Comparison of ENCODE assay signal across 8 cellular contexts in the genomic region with DNA sequence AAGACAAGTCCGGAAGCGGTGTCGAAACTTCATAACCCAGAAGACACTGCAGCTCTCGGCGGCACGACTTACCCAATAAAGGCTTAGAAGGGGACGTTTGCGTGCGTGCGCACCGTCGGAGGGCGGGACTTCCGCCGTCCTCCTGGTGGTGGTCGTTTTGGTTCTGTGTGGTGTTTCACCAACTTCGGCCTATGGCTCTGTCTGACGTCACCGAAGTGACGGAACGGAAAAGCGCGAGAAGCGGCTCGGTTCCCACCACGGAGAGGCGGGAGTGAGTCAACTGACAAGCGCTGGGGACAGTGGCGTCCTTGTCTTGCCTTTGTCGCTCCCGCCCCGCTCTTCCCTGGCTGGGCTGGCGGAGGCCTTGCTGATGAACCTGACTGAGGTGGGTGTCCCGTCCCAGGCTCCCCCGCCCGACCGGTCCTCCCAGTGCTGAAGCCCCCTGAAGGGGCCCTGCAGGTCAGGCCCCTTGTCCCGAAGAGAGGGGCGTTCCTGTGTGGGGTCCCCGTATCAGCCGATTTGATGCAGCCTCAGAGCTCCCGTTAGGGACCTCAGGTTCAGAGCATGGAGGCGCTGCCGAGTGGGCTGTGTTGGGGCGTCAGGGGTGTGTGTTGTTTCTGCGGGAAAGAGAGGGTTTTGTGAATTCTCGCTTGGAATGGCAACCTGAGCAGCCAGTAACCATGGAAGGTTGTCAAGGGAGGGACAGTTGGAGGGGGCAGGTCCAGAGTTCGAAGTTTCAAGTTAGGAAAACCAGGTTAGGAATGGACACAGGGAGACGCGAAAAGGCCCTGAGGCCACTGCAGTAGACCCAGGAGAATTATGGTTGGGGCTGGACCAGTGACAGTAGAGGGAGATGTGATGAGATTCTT. TPM values are rescaled to one million over a fixed set of nuclear protein-coding genes. Genes with fewer than 3 reads are reported as not detected.
DNase-seq lines count a peak whose midpoint lies in the region; ATAC-seq and TF ChIP-seq lines count a peak whose summit lies in the region.

TSS of gene ZNF548 (plus strand) at position 125 of the 869 bp plus-strand sequence. CDS start at position 371, 246 bp downstream.

- CTCF ChIA-PET in T-cell (lab: Charles Lee) = interaction anchor here (0.5 to 1.0 kb wide), 5 partner anchors 16 to 769 kb away, joined by 3 read pairs; partner anchors contain the start of gene ZNF416 (in 1 of the 2)

- H3K27ac ChIP-seq in adipose tissue (ENCODE audit: low read depth, low read length) = peak within 1 kb of the TSS; percentile 88

- TF ChIP-seq CTCF in GM12875 (IDR thresholded peaks at IDR 0.05; ENCODE audit: borderline replicate concordance, insufficient read depth, low read depth, low read length) = no peak
- TF ChIP-seq CTCF in type B pancreatic cell (conservative IDR thresholded peaks at IDR 0.05) = peak; percentile 57

- H3K4me1 Mint-ChIP-seq in T-cell (peaks cover 35 to 48% (median 41%) of the 10 kb centered on the region in 3 donors), type B pancreatic cell (ENCODE audit: unreplicated experiment) (peaks cover 12% of the 10 kb centered on the region)

- H3K27me3 Mint-ChIP-seq in T-cell (no peaks in the 10 kb centered on the region), type B pancreatic cell (no peaks in the 10 kb centered on the region)

- WGBS in adipose tissue, 3 donors = 0 to 1% (median 0%) methylated on average over 50 of the region's 50 CpGs

- peak within 1 kb of the TSS; percentile 75 for H3K4me3 ChIP-seq in GM12875 (ENCODE audit: low read depth, low read length)

- POLR2A ChIA-PET in T-cell (lab: Charles Lee) = interaction anchor here in 1 of 2 donors (0.6 kb wide), 1 partner anchor 93 kb away, joined by 7 read pairs; no protein-coding TSS in a partner anchor

- peak within 1 kb of the TSS; percentile 95 to 98 (median 97) for H3K4me3 Mint-ChIP-seq in T-cell
- H3K4me3 Mint-ChIP-seq in type B pancreatic cell = peak within 1 kb of the TSS; percentile 97

- H3K27ac Mint-ChIP-seq in T-cell (peak within 1 kb of the TSS; percentile 92 to 97), type B pancreatic cell (peak within 1 kb of the TSS; percentile 98)

- peak; percentile 97 for DNase-seq in NCI-H1436 treated with DMSO at 0.1 percent for 48 hours (lab: John Stamatoyannopoulos, UW)
- peak; percentile 83 to 99 (median 97) for DNase-seq in T-cell
- DNase-seq in cardiac septum (ENCODE audit: low spot score) = peak; percentile 95
- peak; percentile 99 for DNase-seq in pons (ENCODE audit: low spot score)
- peak; percentile 96 for DNase-seq in type B pancreatic cell (ENCODE audit: extremely low spot score, unreplicated experiment)

- H3K36me3 Mint-ChIP-seq in T-cell (peaks cover 40% of the 10 kb centered on the region), type B pancreatic cell (peaks cover 31% of the 10 kb centered on the region)

- intact Hi-C loops in cardiac septum (cut with DNase I) = loop anchor here (2.0 to 5.0 kb wide), 2 partner anchors 27 to 38 kb away; partner anchors contain the start of genes TRAPPC2B, ZNF304 and ZNF547

- H3K9me3 Mint-ChIP-seq in T-cell (peaks cover 12 to 18% (median 13%) of the 10 kb centered on the region in 3 donors), type B pancreatic cell (no peaks in the 10 kb centered on the region)

- ATAC-seq in HG02798 (IDR thresholded peaks at IDR 0.05; ENCODE audit: poor library complexity, unreplicated experiment) = peak; percentile 99
- ATAC-seq in T-cell (replicated peaks in 1 of 4) = peak; percentile 97 to 100 (median 100)

RNA-seq across cellular contexts. Expression of gene ZNF548, which starts in this region (rescaled TPM):
- total RNA-seq in T-cell = 100 to 1,000 TPM in 2 of 5 donors, 10 to 100 TPM in 3; 57.3 to 110 (median 82.8) TPM
- polyA plus RNA-seq in adipose tissue = 1 to 10 TPM; 3.9 to 6.1 (median 6.1) TPM
- total RNA-seq in cardiac septum = 16.1 TPM
- 23.9 and 28.2 TPM in 2 replicates for total RNA-seq in type B pancreatic cell (ENCODE audit: low replicate concordance)

Comparison
In these comparisons a context has a peak if more than half of its experiments do, and no peak if none do; other contexts are left out.
1. Peak in every context shown above with its lines: DNase-seq, ATAC-seq, H3K4me3 ChIP-seq and H3K27ac ChIP-seq.